ENCODE assay signal across 8 cellular contexts in genomic region chr4:133149364-133149695, GRCh38. TPM values are rescaled to one million over a fixed set of nuclear protein-coding genes. Genes with fewer than 3 reads are reported as not detected.
DNase-seq lines count a peak whose midpoint lies in the region; ATAC-seq and TF ChIP-seq lines count a peak whose summit lies in the region.

No MANE protein-coding gene starts in this region.

- TF ChIP-seq CTCF in brain (conservative IDR thresholded peaks at IDR 0.05) = no peak
- TF ChIP-seq CTCF in tibial artery (IDR thresholded peaks at IDR 0.05) = no peak

- H3K9me3 Mint-ChIP-seq in activated naive CD4-positive, alpha-beta T cell treated with anti-CD3 and anti-CD28 coated beads for 36 hours = no peaks in the 10 kb centered on the region
- peaks cover 0 to 12% of the 10 kb centered on the region in 2 donors for H3K9me3 Mint-ChIP-seq in activated naive CD4-positive, alpha-beta T cell treated with anti-CD3 and anti-CD28 coated beads, Interleukin-2, amount 50 U/mL, for 72 hours
- no peaks in the 10 kb centered on the region for H3K9me3 Mint-ChIP-seq in brain

- no peaks in the 10 kb centered on the region for H3K9me3 ChIP-seq in mesodermal cell (ENCODE audit: control insufficient read depth, low read length)
- H3K9me3 ChIP-seq in tibial artery = no peaks in the 10 kb centered on the region

- peaks cover 0 to 4% of the 10 kb centered on the region in 2 donors for H3K27me3 ChIP-seq in tibial artery

- H3K27ac ChIP-seq in mesodermal cell (ENCODE audit: low read depth, low read length, severe bottlenecking) (no peak overlapping the region), tibial artery (peak overlapping the region; percentile 71 to 84)

- peaks cover 77% of the 10 kb centered on the region for H3K27me3 Mint-ChIP-seq in activated naive CD4-positive, alpha-beta T cell treated with anti-CD3 and anti-CD28 coated beads for 36 hours (ENCODE audit: low read depth)
- H3K27me3 Mint-ChIP-seq in brain = peaks cover 62% of the 10 kb centered on the region

- H3K36me3 Mint-ChIP-seq in activated naive CD4-positive, alpha-beta T cell treated with anti-CD3 and anti-CD28 coated beads for 36 hours (ENCODE audit: low read depth) = peaks cover 3% of the 10 kb centered on the region
- peaks cover 27 to 46% of the 10 kb centered on the region in 2 donors for H3K36me3 Mint-ChIP-seq in activated naive CD4-positive, alpha-beta T cell treated with anti-CD3 and anti-CD28 coated beads, Interleukin-2, amount 50 U/mL, for 72 hours
- no peaks in the 10 kb centered on the region for H3K36me3 Mint-ChIP-seq in brain

- no peaks in the 10 kb centered on the region for H3K4me1 ChIP-seq in mesodermal cell (ENCODE audit: control insufficient read depth, insufficient read depth, low read length, poor library complexity, severe bottlenecking)
- peaks cover 0 to 58% (median 25%) of the 10 kb centered on the region in 4 donors for H3K4me1 ChIP-seq in tibial artery

- intact Hi-C loops in activated naive CD4-positive, alpha-beta T cell treated with anti-CD3 and anti-CD28 coated beads for 36 hours (cut with micrococcal nuclease) = no loop called here
- intact Hi-C loops in tibial artery (cut with DNase I; ENCODE audit: low total_unique reads) = no loop called here

- no peak for ATAC-seq in activated naive CD4-positive, alpha-beta T cell treated with anti-CD3 and anti-CD28 coated beads, Interleukin-2, amount 50 U/mL, for 72 hours
- no peak for ATAC-seq in HG03135 (IDR thresholded peaks at IDR 0.05; ENCODE audit: unreplicated experiment)
- ATAC-seq in HG02642 (IDR thresholded peaks at IDR 0.05; ENCODE audit: poor library complexity, unreplicated experiment) = no peak

- 1 to 3% methylated on average over 7 to 8 of the region's 8 CpGs for WGBS in mesodermal cell (ENCODE audit: insufficient coverage in 2 of 2), 2 experiments

- H3K4me3 ChIP-seq in mesodermal cell (ENCODE audit: extremely low read depth, insufficient read depth, low read length, poor library complexity, severe bottlenecking) = peak overlapping the region; percentile 66
- peak overlapping the region; percentile 63 to 72 for H3K4me3 ChIP-seq in tibial artery

- H3K27ac Mint-ChIP-seq in activated naive CD4-positive, alpha-beta T cell treated with anti-CD3 and anti-CD28 coated beads for 36 hours = no peak overlapping the region
- H3K27ac Mint-ChIP-seq in activated naive CD4-positive, alpha-beta T cell treated with anti-CD3 and anti-CD28 coated beads, Interleukin-2, amount 50 U/mL, for 72 hours = peak overlapping the region in 1 of 2 donors; percentile 29
- H3K27ac Mint-ChIP-seq in brain = peak overlapping the region; percentile 53 to 92 (median 86)

- no peak for DNase-seq in activated naive CD4-positive, alpha-beta T cell treated with anti-CD3 and anti-CD28 coated beads for 36 hours
- no peak for DNase-seq in activated naive CD4-positive, alpha-beta T cell treated with anti-CD3 and anti-CD28 coated beads, Interleukin-2, amount 50 U/mL, for 72 hours (ENCODE audit: low spot score in 2 of 2)
- DNase-seq in tibial artery (no peak), HCEC 1CT (no peak)

- H3K4me3 Mint-ChIP-seq in activated naive CD4-positive, alpha-beta T cell treated with anti-CD3 and anti-CD28 coated beads for 36 hours = peak overlapping the region; percentile 62
- peak overlapping the region; percentile 89 to 94 (median 93) for H3K4me3 Mint-ChIP-seq in brain

- H3K4me1 Mint-ChIP-seq in activated naive CD4-positive, alpha-beta T cell treated with anti-CD3 and anti-CD28 coated beads for 36 hours (ENCODE audit: low read depth) = peaks cover 15% of the 10 kb centered on the region
- H3K4me1 Mint-ChIP-seq in brain = peaks cover 26% of the 10 kb centered on the region

- H3K36me3 ChIP-seq in mesodermal cell (ENCODE audit: control insufficient read depth, insufficient read depth, low read length) (no peaks in the 10 kb centered on the region), tibial artery (no peaks in the 10 kb centered on the region)

- CTCF ChIA-PET in activated naive CD4-positive, alpha-beta T cell treated with anti-CD3 and anti-CD28 coated beads for 36 hours (lab: Charles Lee) = interaction anchor here (0.6 kb wide), 1 partner anchor 480 kb away, joined by 3 read pairs; no protein-coding TSS in a partner anchor

RNA-seq across cellular contexts. Expression of gene PCDH10, which starts 0.2 kb away (rescaled TPM):
- not detected for total RNA-seq in activated naive CD4-positive, alpha-beta T cell treated with anti-CD3 and anti-CD28 coated beads for 36 hours
- total RNA-seq in activated naive CD4-positive, alpha-beta T cell treated with anti-CD3 and anti-CD28 coated beads, Interleukin-2, amount 50 U/mL, for 72 hours = not detected
- 9.5 TPM for polyA plus RNA-seq in brain (ENCODE audit: insufficient read depth, low read depth, low replicate concordance)
- 27.1 TPM for polyA plus RNA-seq in mesodermal cell (2013, experiment 1 of 2)
- polyA plus RNA-seq in mesodermal cell (2013, experiment 2 of 2) = 24.9 TPM
